24 cellular contexts compared by ENCODE assay signal in the genomic region with DNA sequence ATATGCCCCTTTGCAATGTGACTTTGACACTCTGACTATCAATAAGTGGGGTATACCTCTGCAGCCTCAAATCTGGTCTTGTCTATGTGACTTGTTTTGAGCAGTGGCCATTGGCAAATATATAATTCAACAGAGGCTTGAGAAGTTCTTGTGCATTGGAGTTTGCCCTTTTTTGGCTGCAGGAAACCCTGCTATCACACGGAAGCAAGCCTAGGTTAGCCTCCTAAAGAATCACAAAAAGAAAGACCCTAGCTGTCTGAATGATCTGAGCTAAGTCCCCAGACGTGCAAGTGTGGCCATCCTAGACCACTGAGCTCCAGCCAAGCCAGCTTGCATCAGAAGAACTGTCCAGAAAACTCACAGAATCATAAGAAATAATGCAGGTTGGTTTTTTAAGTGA. TPM values are rescaled to one million over a fixed set of nuclear protein-coding genes. Genes with fewer than 3 reads are reported as not detected.
A peak's percentile ranks its signal among the peaks of the same experiment; 100 is the strongest.
DNase-seq lines count a peak whose midpoint lies in the region; ATAC-seq and TF ChIP-seq lines count a peak whose summit lies in the region.
"Had no signal": no experiment of that assay in that cellular context is flagged by ENCODE, and none has a peak within 500 bp of the region (broad histone marks: within the 10 kb centered on the region; RNA-seq: fewer than 3 reads in every experiment).

No MANE protein-coding gene starts in this region.

- peak; percentile 57 for ATAC-seq in activated CD8-positive, alpha-beta memory T cell treated with anti-CD3 and anti-CD28 coated beads, Interleukin-2, amount 10 ng/mL, durations not matched to agents 7 days and 5 days
- no peak for ATAC-seq in GM23338
- ATAC-seq: effector memory CD8-positive, alpha-beta T cell; left ventricle myocardium superior had no signal

- no peak overlapping the region for H3K4ac ChIP-seq in neuronal stem cell (ENCODE audit: low read length)

- H4K91ac ChIP-seq in neuronal stem cell (ENCODE audit: low read depth, low read length, poor library complexity): no peak overlapping the region

- H2AFZ ChIP-seq in GM23338 (peak overlapping the region; percentile 61; the same call in 1 of the 2 replicates), neuronal stem cell (ENCODE audit: low read length) (peak overlapping the region; percentile 47)

- no peak overlapping the region for H2BK12ac ChIP-seq in neuronal stem cell (ENCODE audit: low read length)

- no peaks in the 10 kb centered on the region for H3F3A ChIP-seq in GM23338 (replicated peaks; ENCODE audit: low read depth)

- H4K20me1 ChIP-seq in GM23338 (replicated peaks; ENCODE audit: insufficient read depth): no peaks in the 10 kb centered on the region

- H3K9ac ChIP-seq in neuronal stem cell (ENCODE audit: low read depth, low read length, poor library complexity): no peak overlapping the region

- peak overlapping the region; percentile 64 for H3K4me3 Mint-ChIP-seq in activated CD8-positive, alpha-beta memory T cell treated with anti-CD3 and anti-CD28 coated beads, Interleukin-2, amount 10 ng/mL, durations not matched to agents 7 days and 5 days
- H3K4me3 Mint-ChIP-seq in GM23338: no peak overlapping the region
- H3K4me3 Mint-ChIP-seq in activated T-helper 2 cell treated with anti-CD3 and anti-CD28 coated beads, Interferon-gamma antibody, Interleukin-2, Interleukin-4, amounts not matched to agents 10 μg/mL and 5 μg/mL and 100 μg/mL, durations not matched to agents 14 hours and 24 hours and 36 hours (ENCODE audit: low read depth): peak overlapping the region; percentile 78
- H3K4me3 Mint-ChIP-seq: effector memory CD8-positive, alpha-beta T cell; H9 had no signal

- CTCF ChIA-PET in activated CD8-positive, alpha-beta memory T cell treated with anti-CD3 and anti-CD28 coated beads, Interleukin-2, amount 10 ng/mL, durations not matched to agents 7 days and 5 days (lab: Charles Lee): interaction anchor here (1.3 to 1.5 kb wide), 2 partner anchors 19 to 58 kb away, joined by 3 to 6 read pairs; no protein-coding TSS in a partner anchor

- peaks cover 5% of the 10 kb centered on the region for H3K36me3 Mint-ChIP-seq in activated CD8-positive, alpha-beta memory T cell treated with anti-CD3 and anti-CD28 coated beads, Interleukin-2, amount 10 ng/mL, durations not matched to agents 7 days and 5 days
- no peaks in the 10 kb centered on the region for H3K36me3 Mint-ChIP-seq in GM23338 (ENCODE audit: low read depth)
- peaks cover 3% of the 10 kb centered on the region for H3K36me3 Mint-ChIP-seq in activated T-helper 2 cell treated with anti-CD3 and anti-CD28 coated beads, Interferon-gamma antibody, Interleukin-2, Interleukin-4, amounts not matched to agents 10 μg/mL and 5 μg/mL and 100 μg/mL, durations not matched to agents 14 hours and 24 hours and 36 hours (ENCODE audit: low read depth)

- H3K4me3 ChIP-seq in GM23338 (no peak overlapping the region), neuronal stem cell (ENCODE audit: low read length in 2 of 2) (no peak overlapping the region)
- H3K4me3 ChIP-seq: breast epithelium, thoracic aorta had no signal

- no peak overlapping the region for H4K8ac ChIP-seq in neuronal stem cell (ENCODE audit: low read depth, low read length)

- intact Hi-C loops in activated T-helper 2 cell treated with anti-CD3 and anti-CD28 coated beads, Interferon-gamma antibody, Interleukin-2, Interleukin-4, amounts not matched to agents 10 μg/mL and 5 μg/mL and 100 μg/mL, durations not matched to agents 14 hours and 24 hours and 36 hours (cut with micrococcal nuclease): no loop called here
- intact Hi-C loops in posterior vena cava (cut with DNase I): no loop called here

- H2BK120ac ChIP-seq in neuronal stem cell (ENCODE audit: low read depth, low read length): no peak overlapping the region

- H3K14ac ChIP-seq in neuronal stem cell (ENCODE audit: low read length): no peak overlapping the region

- H3K79me2 ChIP-seq in GM23338 (replicated peaks; ENCODE audit: insufficient read depth): no peaks in the 10 kb centered on the region

- H2AK5ac ChIP-seq in neuronal stem cell (ENCODE audit: low read depth, low read length): no peak overlapping the region

- peaks cover 24% of the 10 kb centered on the region for H3K4me1 Mint-ChIP-seq in activated CD8-positive, alpha-beta memory T cell treated with anti-CD3 and anti-CD28 coated beads, Interleukin-2, amount 10 ng/mL, durations not matched to agents 7 days and 5 days
- peaks cover 10% of the 10 kb centered on the region; the same call in 2 of the 3 replicates for H3K4me1 Mint-ChIP-seq in GM23338
- H3K4me1 Mint-ChIP-seq in activated T-helper 2 cell treated with anti-CD3 and anti-CD28 coated beads, Interferon-gamma antibody, Interleukin-2, Interleukin-4, amounts not matched to agents 10 μg/mL and 5 μg/mL and 100 μg/mL, durations not matched to agents 14 hours and 24 hours and 36 hours (ENCODE audit: low read depth): peaks cover 34% of the 10 kb centered on the region

- H3K79me1 ChIP-seq in neuronal stem cell (ENCODE audit: low read depth, low read length): no peaks in the 10 kb centered on the region

- H3K9me2 ChIP-seq in GM23338 (ENCODE audit: insufficient read depth): no peaks in the 10 kb centered on the region

- WGBS in neuronal stem cell (ENCODE audit: extremely low coverage in 2 of 2, insufficient read length in 2 of 2, insufficient replicate concordance in 1 of 2), 2 donors: no CpG with 5 or more reads among the region's 2 CpGs

- no peak overlapping the region for H2BK5ac ChIP-seq in neuronal stem cell (ENCODE audit: low read length)

- H3K4me2 ChIP-seq in GM23338: no peak overlapping the region
- H3K4me2 ChIP-seq in neuronal stem cell (ENCODE audit: insufficient read depth, low read length, poor library complexity, severe bottlenecking): no peak overlapping the region

- H3K27me3 Mint-ChIP-seq in activated CD8-positive, alpha-beta memory T cell treated with anti-CD3 and anti-CD28 coated beads, Interleukin-2, amount 10 ng/mL, durations not matched to agents 7 days and 5 days: peaks cover 6% of the 10 kb centered on the region
- no peaks in the 10 kb centered on the region for H3K27me3 Mint-ChIP-seq in GM23338 (ENCODE audit: insufficient read depth, low read depth, poor library complexity)
- H3K27me3 Mint-ChIP-seq in activated T-helper 2 cell treated with anti-CD3 and anti-CD28 coated beads, Interferon-gamma antibody, Interleukin-2, Interleukin-4, amounts not matched to agents 10 μg/mL and 5 μg/mL and 100 μg/mL, durations not matched to agents 14 hours and 24 hours and 36 hours (ENCODE audit: low read depth): no peaks in the 10 kb centered on the region

- H3K23ac ChIP-seq in neuronal stem cell (ENCODE audit: low read depth, low read length, poor library complexity): no peak overlapping the region

- H3K27ac Mint-ChIP-seq in activated CD8-positive, alpha-beta memory T cell treated with anti-CD3 and anti-CD28 coated beads, Interleukin-2, amount 10 ng/mL, durations not matched to agents 7 days and 5 days: peak overlapping the region; percentile 73
- H3K27ac Mint-ChIP-seq in GM23338: no peak overlapping the region
- peak overlapping the region; percentile 75 for H3K27ac Mint-ChIP-seq in activated T-helper 2 cell treated with anti-CD3 and anti-CD28 coated beads, Interferon-gamma antibody, Interleukin-2, Interleukin-4, amounts not matched to agents 10 μg/mL and 5 μg/mL and 100 μg/mL, durations not matched to agents 14 hours and 24 hours and 36 hours
- H3K27ac Mint-ChIP-seq: effector memory CD8-positive, alpha-beta T cell; H9 had no signal

- DNase-seq in activated CD8-positive, alpha-beta memory T cell treated with anti-CD3 and anti-CD28 coated beads, Interleukin-2, amount 10 ng/mL, durations not matched to agents 7 days and 5 days: no peak
- no peak for DNase-seq in activated CD8-positive, alpha-beta memory T cell treated with anti-CD3 and anti-CD28 coated beads, Interleukin-2, amount 50 U/mL, for 4 hours
- DNase-seq in GM23338 (ENCODE audit: low spot score) (no peak), neuronal stem cell (ENCODE audit: low spot score) (no peak), CD1c-positive myeloid dendritic cell (ENCODE audit: extremely low spot score) (no peak), NCI-H446 (lab: John Stamatoyannopoulos, UW) (no peak), posterior vena cava (ENCODE audit: low spot score) (no peak)
- DNase-seq in activated T-helper 2 cell treated with anti-CD3 and anti-CD28 coated beads, Interferon-gamma antibody, Interleukin-2, Interleukin-4, amounts not matched to agents 10 μg/mL and 5 μg/mL and 100 μg/mL, durations not matched to agents 14 hours and 24 hours and 36 hours (ENCODE audit: low spot score): no peak
- DNase-seq: activated CD4-positive, alpha-beta T cell treated with anti-CD3 and anti-CD28 coated beads, Interleukin-2, amount 50 U/mL, for 48 hours; AML-193; COR-L47; effector memory CD8-positive, alpha-beta T cell; H9; head of caudate nucleus; IMR-90; left ventricle myocardium superior; NCI-H1694; NCI-H524; nucleus accumbens; Right ventricle myocardium superior; T1000; WERI-Rb-1 had no signal

- H3K27me3 ChIP-seq in GM23338 (ENCODE audit: insufficient read depth) (no peaks in the 10 kb centered on the region), neuronal stem cell (ENCODE audit: control insufficient read depth in 3 of 3, insufficient read depth in 3 of 3, low read depth in 1 of 3, low read length in 3 of 3) (no peaks in the 10 kb centered on the region)
- H3K27me3 ChIP-seq: breast epithelium had no signal

- no peak for TF ChIP-seq CTCF in GM23338 (conservative IDR thresholded peaks at IDR 0.05; ENCODE audit: low read depth in 2 of 2)

- H3K4me1 ChIP-seq in GM23338 (ENCODE audit: insufficient read depth) (0 out of 2 replicates have a peak, but pooled peaks cover 3% of the 10 kb centered on the region), neuronal stem cell (ENCODE audit: control insufficient read depth in 2 of 2, insufficient read depth in 1 of 2, low read depth in 1 of 2, low read length in 2 of 2) (no peaks in the 10 kb centered on the region)
- H3K4me1 ChIP-seq: breast epithelium had no signal

- no peaks in the 10 kb centered on the region for H3K9me3 Mint-ChIP-seq in activated CD8-positive, alpha-beta memory T cell treated with anti-CD3 and anti-CD28 coated beads, Interleukin-2, amount 10 ng/mL, durations not matched to agents 7 days and 5 days (ENCODE audit: low read depth)
- H3K9me3 Mint-ChIP-seq in GM23338: no peaks in the 10 kb centered on the region
- H3K9me3 Mint-ChIP-seq in activated T-helper 2 cell treated with anti-CD3 and anti-CD28 coated beads, Interferon-gamma antibody, Interleukin-2, Interleukin-4, amounts not matched to agents 10 μg/mL and 5 μg/mL and 100 μg/mL, durations not matched to agents 14 hours and 24 hours and 36 hours: peaks cover 3% of the 10 kb centered on the region

- no peaks in the 10 kb centered on the region for H3K36me3 ChIP-seq in GM23338 (ENCODE audit: insufficient read depth)
- H3K36me3 ChIP-seq in neuronal stem cell (replicated peaks in 1 of 2; ENCODE audit: control insufficient read depth in 2 of 2, insufficient read depth in 2 of 2, low read length in 2 of 2): no peaks in the 10 kb centered on the region
- H3K36me3 ChIP-seq: breast epithelium, thoracic aorta, WERI-Rb-1 had no signal

- no peak overlapping the region for H3K27ac ChIP-seq in GM23338 (ENCODE audit: low read depth)
- no peak overlapping the region for H3K27ac ChIP-seq in neuronal stem cell (replicated peaks; ENCODE audit: low read length)
- H3K27ac ChIP-seq: breast epithelium, thoracic aorta, WERI-Rb-1 had no signal

- peaks cover 1 to 8% of the 10 kb centered on the region in 2 donors for H3K9me3 ChIP-seq in neuronal stem cell (replicated peaks in 1 of 2; ENCODE audit: control insufficient read depth in 2 of 2, insufficient read depth in 1 of 2, low read depth in 1 of 2, low read length in 2 of 2)
- H3K9me3 ChIP-seq: breast epithelium, thoracic aorta had no signal

- no peak overlapping the region for H3K18ac ChIP-seq in neuronal stem cell (ENCODE audit: low read length)

- H2BK15ac ChIP-seq in neuronal stem cell (ENCODE audit: low read length): no peak overlapping the region

RNA-seq across cellular contexts. Expression of a gene that starts 31.8 kb away (rescaled TPM):
- 10 to 100 TPM; 15.9 to 29.7 TPM for total RNA-seq in activated CD8-positive, alpha-beta memory T cell treated with anti-CD3 and anti-CD28 coated beads, Interleukin-2, amount 10 ng/mL, durations not matched to agents 7 days and 5 days
- 10.8 and 11.5 TPM in 2 replicates for total RNA-seq in GM23338 (2014; rRNA removed; shearing (Covaris generic))
- 3.4 and 4.8 TPM in 2 replicates for polyA plus RNA-seq in GM23338 (2016; fragmentation: Nextera tagmentation; extraction: Ambion mirVana)
- total RNA-seq in activated T-helper 2 cell treated with anti-CD3 and anti-CD28 coated beads, Interferon-gamma antibody, Interleukin-2, Interleukin-4, amounts not matched to agents 10 μg/mL and 5 μg/mL and 100 μg/mL, durations not matched to agents 14 hours and 24 hours and 36 hours: 15.3 and 16.0 TPM in 2 replicates
- 14.8 TPM for polyA plus RNA-seq in neuronal stem cell (2013, experiment 1 of 2)
- polyA plus RNA-seq in neuronal stem cell (2013, experiment 2 of 2): 15.5 TPM
- 10 to 100 TPM; 10.0 to 10.4 TPM for total RNA-seq in posterior vena cava
